ENCODE assay signal across 32 cellular contexts in genomic region chr19:8887364-8887763, GRCh38. TPM values are rescaled to one million over a fixed set of nuclear protein-coding genes. Genes with fewer than 3 reads are reported as not detected.
A peak's percentile ranks its signal among the peaks of the same experiment; 100 is the strongest.
DNase-seq lines count a peak whose midpoint lies in the region; ATAC-seq, FAIRE-seq and TF ChIP-seq lines count a peak whose summit lies in the region.
"Had no signal": no experiment of that assay in that cellular context is flagged by ENCODE, and none has a peak within 500 bp of the region (broad histone marks: within the 10 kb centered on the region; RNA-seq: fewer than 3 reads in every experiment).

No MANE protein-coding gene starts in this region.

- peak; percentile 26 for FAIRE-seq in HTR-8/SVneo (lab: Jason Lieb, UNC)
- FAIRE-seq in bronchial epithelial cell (lab: Jason Lieb, UNC): peak; percentile 13
- FAIRE-seq: A204.1, GM12878, GM12892, GM18507, GM19239 had no signal

- POLR2A ChIA-PET in HEK293 (lab: Yijun Ruan, JAX): no interaction called here

- TF ChIP-seq CTCF in HEK293 (tag by site-specific recombination; IDR thresholded peaks at IDR 0.05) (no peak), bronchial epithelial cell (IDR thresholded peaks at IDR 0.05; ENCODE audit: insufficient read depth, low read length, severe bottlenecking) (no peak), foreskin keratinocyte (conservative IDR thresholded peaks at IDR 0.05) (no peak), tibial nerve (IDR thresholded peaks at IDR 0.05) (no peak)

- H3K4me3 ChIP-seq in HEK293 (ENCODE audit: low read depth, low read length) (no peak overlapping the region), bronchial epithelial cell (ENCODE audit: low read depth, low read length) (no peak overlapping the region), tibial nerve (no peak overlapping the region)
- H3K4me3 ChIP-seq: BLaER1, GM12878 had no signal

- DNase-seq in HTR-8/SVneo (ENCODE audit: insufficient read length, low spot score) (no peak), bronchial epithelial cell (ENCODE audit: low read depth) (no peak), foreskin keratinocyte (no peak), SIG-M5 treated with dmso at 0.1 percent for 504 hours (lab: John Stamatoyannopoulos, UW; ENCODE audit: unreplicated experiment) (no peak), tibial nerve (ENCODE audit: low spot score in 2 of 2) (no peak)
- DNase-seq: 8988T; ACHN; BE2C; C1 segment of cervical spinal cord; CD4-positive, alpha-beta memory T cell; CD4-positive, CD25-positive, alpha-beta regulatory T cell; CD8-positive, alpha-beta memory T cell; COR-L47; DMS 273 treated with DMSO at 0.1 percent for 48 hours; DMS153; DMS53; DMS79; DND-41; EL; GDM1 had no signal

- H3K9me3 ChIP-seq in HEK293 (ENCODE audit: control insufficient read depth, insufficient read depth, low read depth, low read length) (no peaks in the 10 kb centered on the region), tibial nerve (peaks cover 0 to 39% (median 0%) of the 10 kb centered on the region in 4 donors)
- H3K9me3 ChIP-seq: BE2C, BLaER1 had no signal

- H3K4me1 ChIP-seq in HEK293 (ENCODE audit: control insufficient read depth, insufficient read depth, low read length): no peaks in the 10 kb centered on the region
- H3K4me1 ChIP-seq in foreskin keratinocyte: no peaks in the 10 kb centered on the region
- no peaks in the 10 kb centered on the region for H3K4me1 ChIP-seq in tibial nerve
- H3K4me1 ChIP-seq: BE2C, BLaER1 had no signal

- CTCF ChIA-PET in HEK293 (lab: Yijun Ruan, JAX): interaction anchor here (0.6 kb wide), 2 partner anchors 207 to 363 kb away, joined by 3 to 4 read pairs; no protein-coding TSS in a partner anchor

- H3K27me3 ChIP-seq in bronchial epithelial cell (ENCODE audit: control insufficient read depth, insufficient read depth, low read length) (no peaks in the 10 kb centered on the region), foreskin keratinocyte (no peaks in the 10 kb centered on the region), tibial nerve (no peaks in the 10 kb centered on the region)
- H3K27me3 ChIP-seq: BE2C, BLaER1 had no signal

- WGBS in tibial nerve, 2 donors: 73% methylated on average over 2 of the region's 2 CpGs

- no peak for TF ChIP-seq POLR2A in tibial nerve (IDR thresholded peaks at IDR 0.05)

- ATAC-seq in foreskin keratinocyte: no peak
- ATAC-seq: GM12878 had no signal

- H3K27ac ChIP-seq in HEK293 (ENCODE audit: extremely low read depth, low read depth, low read length) (no peak overlapping the region), foreskin keratinocyte (no peak overlapping the region), tibial nerve (no peak overlapping the region)
- H3K27ac ChIP-seq: BLaER1 had no signal

- TF ChIP-seq EP300 in tibial nerve (IDR thresholded peaks at IDR 0.05): no peak

- H3K36me3 ChIP-seq in HEK293 (ENCODE audit: control insufficient read depth in 2 of 2, insufficient read depth in 1 of 2, low read length in 2 of 2): no peaks in the 10 kb centered on the region
- no peaks in the 10 kb centered on the region for H3K36me3 ChIP-seq in bronchial epithelial cell (ENCODE audit: control insufficient read depth, insufficient read depth, low read length)
- H3K36me3 ChIP-seq in tibial nerve: no peaks in the 10 kb centered on the region
- H3K36me3 ChIP-seq: BE2C, BLaER1 had no signal

TF ChIP-seq in HEK293, 187 proteins besides CTCF, POLR2A, EP300 and RAD21:
- no peak for TF ChIP-seq ZNF518A (tag by site-specific recombination; conservative IDR thresholded peaks at IDR 0.05; ENCODE audit: low read depth)
- no peak for TF ChIP-seq ZNF768 (tag by site-specific recombination; IDR thresholded peaks at IDR 0.05)
- TF ChIP-seq ZNF274 (IDR thresholded peaks at IDR 0.05; ENCODE audit: low read length): no peak
- TF ChIP-seq ZNF274 (tag by site-specific recombination; IDR thresholded peaks at IDR 0.05; ENCODE audit: borderline replicate concordance): peak; percentile 51; the same call in 1 of the 2 replicates
- TF ChIP-seq ZNF521 (tag by site-specific recombination; IDR thresholded peaks at IDR 0.05): 0 out of 2 replicates have a peak, but pooled peaks have one; percentile 25

RNA-seq across cellular contexts. Expression of gene MBD3L1, which starts 55.2 kb away (rescaled TPM):
- total RNA-seq in bronchial epithelial cell (not detected in 2 replicates), foreskin keratinocyte (not detected in 2 replicates), tibial nerve (not detected)
- not detected in 2 replicates for polyA plus RNA-seq in foreskin keratinocyte
- total RNA-seq: A673; CD4-positive, alpha-beta memory T cell; CD4-positive, CD25-positive, alpha-beta regulatory T cell; CD8-positive, alpha-beta memory T cell; Daoy; G401; GM12878 had no signal
- polyA plus RNA-seq: AG04450; CD14-positive monocyte; CD4-positive, alpha-beta memory T cell; CD4-positive, CD25-positive, alpha-beta regulatory T cell; CD8-positive, alpha-beta memory T cell; GM12878 had no signal

RNA-seq across cellular contexts. Expression of gene ZNF558, which starts 55.3 kb away (rescaled TPM):
- 30.5 and 40.3 TPM in 2 replicates for total RNA-seq in bronchial epithelial cell
- 10.8 and 11.5 TPM in 2 replicates for total RNA-seq in foreskin keratinocyte
- 3.0 and 3.6 TPM in 2 replicates for polyA plus RNA-seq in foreskin keratinocyte
- 10 to 100 TPM; 36.3 to 52.8 (median 43.4) TPM for total RNA-seq in tibial nerve
